In genomic region chr5:159975462-159976019, GRCh38 we compare ENCODE assay signal across 9 cellular contexts.
DNase-seq lines count a peak whose midpoint lies in the region.
"Had no signal": no experiment of that assay in that cellular context is flagged by ENCODE, and none has a peak within 500 bp of the region (broad histone marks: within the 10 kb centered on the region; RNA-seq: fewer than 3 reads in every experiment).

No MANE protein-coding gene starts in this region.

- peak; percentile 25 for DNase-seq in DMS 273 (lab: John Stamatoyannopoulos, UW; ENCODE audit: unreplicated experiment)
- DNase-seq in DMS 273 treated with DMSO at 0.1 percent for 48 hours (lab: John Stamatoyannopoulos, UW), result no peak
- peak; percentile 69 for DNase-seq in SW480 (ENCODE audit: low spot score)
- peak; percentile 92 for DNase-seq in glomerular visceral epithelial cell (ENCODE audit: extremely low spot score)
- peak; percentile 65 for DNase-seq in smooth muscle cell of the brain vasculature (ENCODE audit: low read depth, low spot score)
- no peak for DNase-seq in D341Med (ENCODE audit: low spot score)
- DNase-seq in DMS153 treated with DMSO at 0.1 percent for 48 hours (lab: John Stamatoyannopoulos, UW; ENCODE audit: unreplicated experiment), result no peak
- DNase-seq in GM19240 (ENCODE audit: insufficient read length, low spot score), result no peak
- DNase-seq: activated T-cell treated with anti-CD3 and anti-CD28 coated beads, Interleukin-2, amount 50 U/mL, for 72 hours had no signal

Comparison
In these comparisons a context has a peak if more than half of its experiments do, and no peak if none do; other contexts are left out.
1. DNase-seq: peak in DMS 273 (single experiment), SW480 (single experiment), glomerular visceral epithelial cell (single experiment) and smooth muscle cell of the brain vasculature (single experiment); none in DMS 273 treated with DMSO at 0.1 percent for 48 hours (single experiment), D341Med (single experiment), DMS153 treated with DMSO at 0.1 percent for 48 hours (single experiment) and GM19240 (single experiment).